1 cellular context compared by ENCODE assay signal in the genomic region with DNA sequence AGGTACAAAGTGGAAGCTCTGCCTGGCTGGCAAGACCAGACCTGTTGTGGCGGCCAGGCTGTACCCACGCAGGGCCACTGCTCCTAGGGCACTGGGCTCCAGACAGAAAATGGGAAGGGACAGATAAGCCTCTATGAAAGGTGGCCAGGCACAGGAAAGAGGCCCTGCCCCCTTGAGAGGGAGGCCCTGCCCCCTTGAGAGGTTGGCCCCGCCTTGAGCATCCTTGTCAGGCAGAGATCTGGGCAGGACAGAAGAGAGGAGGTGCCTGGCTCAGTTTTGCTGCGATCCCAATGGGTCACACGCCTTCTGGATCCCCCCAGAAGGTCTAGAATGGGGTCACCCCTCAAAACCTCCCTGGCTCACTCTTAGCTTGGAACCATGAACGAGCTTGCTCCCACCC.
TF ChIP-seq lines count a peak whose summit lies in the region.

No MANE protein-coding gene starts in this region.

TF ChIP-seq in HCT116, 20 proteins besides CTCF, POLR2A, EP300 and RAD21 (continued from another document):
- TF ChIP-seq, protein P1, sequence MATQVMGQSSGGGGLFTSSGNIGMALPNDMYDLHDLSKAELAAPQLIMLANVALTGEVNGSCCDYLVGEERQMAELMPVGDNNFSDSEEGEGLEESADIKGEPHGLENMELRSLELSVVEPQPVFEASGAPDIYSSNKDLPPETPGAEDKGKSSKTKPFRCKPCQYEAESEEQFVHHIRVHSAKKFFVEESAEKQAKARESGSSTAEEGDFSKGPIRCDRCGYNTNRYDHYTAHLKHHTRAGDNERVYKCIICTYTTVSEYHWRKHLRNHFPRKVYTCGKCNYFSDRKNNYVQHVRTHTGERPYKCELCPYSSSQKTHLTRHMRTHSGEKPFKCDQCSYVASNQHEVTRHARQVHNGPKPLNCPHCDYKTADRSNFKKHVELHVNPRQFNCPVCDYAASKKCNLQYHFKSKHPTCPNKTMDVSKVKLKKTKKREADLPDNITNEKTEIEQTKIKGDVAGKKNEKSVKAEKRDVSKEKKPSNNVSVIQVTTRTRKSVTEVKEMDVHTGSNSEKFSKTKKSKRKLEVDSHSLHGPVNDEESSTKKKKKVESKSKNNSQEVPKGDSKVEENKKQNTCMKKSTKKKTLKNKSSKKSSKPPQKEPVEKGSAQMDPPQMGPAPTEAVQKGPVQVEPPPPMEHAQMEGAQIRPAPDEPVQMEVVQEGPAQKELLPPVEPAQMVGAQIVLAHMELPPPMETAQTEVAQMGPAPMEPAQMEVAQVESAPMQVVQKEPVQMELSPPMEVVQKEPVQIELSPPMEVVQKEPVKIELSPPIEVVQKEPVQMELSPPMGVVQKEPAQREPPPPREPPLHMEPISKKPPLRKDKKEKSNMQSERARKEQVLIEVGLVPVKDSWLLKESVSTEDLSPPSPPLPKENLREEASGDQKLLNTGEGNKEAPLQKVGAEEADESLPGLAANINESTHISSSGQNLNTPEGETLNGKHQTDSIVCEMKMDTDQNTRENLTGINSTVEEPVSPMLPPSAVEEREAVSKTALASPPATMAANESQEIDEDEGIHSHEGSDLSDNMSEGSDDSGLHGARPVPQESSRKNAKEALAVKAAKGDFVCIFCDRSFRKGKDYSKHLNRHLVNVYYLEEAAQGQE (IDR thresholded peaks at IDR 0.05; ENCODE audit: low read depth), result no peak
- TF ChIP-seq EGR1 (IDR thresholded peaks at IDR 0.05; ENCODE audit: low read depth) (no peak), ZFX (IDR thresholded peaks at IDR 0.05) (no peak), TCF7L2 (IDR thresholded peaks at IDR 0.05; ENCODE audit: borderline replicate concordance, extremely low read depth, insufficient read depth, insufficient read length) (no peak), SRF (IDR thresholded peaks at IDR 0.05; ENCODE audit: low read depth) (no peak), CBX3 (IDR thresholded peaks at IDR 0.05; ENCODE audit: low read depth) (no peak), SP1 (IDR thresholded peaks at IDR 0.05; ENCODE audit: low read depth) (no peak), ELF1 (IDR thresholded peaks at IDR 0.05; ENCODE audit: borderline replicate concordance, low read depth) (no peak), ZNF274 (IDR thresholded peaks at IDR 0.05; ENCODE audit: low read depth, low read length) (no peak), POLR2AphosphoS5 (IDR thresholded peaks at IDR 0.05; ENCODE audit: low read depth, low read length) (no peak), FOSL1 (IDR thresholded peaks at IDR 0.05; ENCODE audit: low read depth) (no peak), CEBPB (IDR thresholded peaks at IDR 0.05; ENCODE audit: low read depth) (no peak)
- TF ChIP-seq, protein P2, sequence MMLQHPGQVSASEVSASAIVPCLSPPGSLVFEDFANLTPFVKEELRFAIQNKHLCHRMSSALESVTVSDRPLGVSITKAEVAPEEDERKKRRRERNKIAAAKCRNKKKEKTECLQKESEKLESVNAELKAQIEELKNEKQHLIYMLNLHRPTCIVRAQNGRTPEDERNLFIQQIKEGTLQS (IDR thresholded peaks at IDR 0.05), result no peak
- TF ChIP-seq, protein P3, sequence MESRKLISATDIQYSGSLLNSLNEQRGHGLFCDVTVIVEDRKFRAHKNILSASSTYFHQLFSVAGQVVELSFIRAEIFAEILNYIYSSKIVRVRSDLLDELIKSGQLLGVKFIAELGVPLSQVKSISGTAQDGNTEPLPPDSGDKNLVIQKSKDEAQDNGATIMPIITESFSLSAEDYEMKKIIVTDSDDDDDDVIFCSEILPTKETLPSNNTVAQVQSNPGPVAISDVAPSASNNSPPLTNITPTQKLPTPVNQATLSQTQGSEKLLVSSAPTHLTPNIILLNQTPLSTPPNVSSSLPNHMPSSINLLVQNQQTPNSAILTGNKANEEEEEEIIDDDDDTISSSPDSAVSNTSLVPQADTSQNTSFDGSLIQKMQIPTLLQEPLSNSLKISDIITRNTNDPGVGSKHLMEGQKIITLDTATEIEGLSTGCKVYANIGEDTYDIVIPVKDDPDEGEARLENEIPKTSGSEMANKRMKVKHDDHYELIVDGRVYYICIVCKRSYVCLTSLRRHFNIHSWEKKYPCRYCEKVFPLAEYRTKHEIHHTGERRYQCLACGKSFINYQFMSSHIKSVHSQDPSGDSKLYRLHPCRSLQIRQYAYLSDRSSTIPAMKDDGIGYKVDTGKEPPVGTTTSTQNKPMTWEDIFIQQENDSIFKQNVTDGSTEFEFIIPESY (IDR thresholded peaks at IDR 0.05; ENCODE audit: extremely low read depth, insufficient replicate concordance, low read length), result no peak
- TF ChIP-seq, protein P4, sequence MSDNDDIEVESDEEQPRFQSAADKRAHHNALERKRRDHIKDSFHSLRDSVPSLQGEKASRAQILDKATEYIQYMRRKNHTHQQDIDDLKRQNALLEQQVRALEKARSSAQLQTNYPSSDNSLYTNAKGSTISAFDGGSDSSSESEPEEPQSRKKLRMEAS (IDR thresholded peaks at IDR 0.05), result no peak
